Comparison of ENCODE assay signal across 8 cellular contexts in the genomic region with DNA sequence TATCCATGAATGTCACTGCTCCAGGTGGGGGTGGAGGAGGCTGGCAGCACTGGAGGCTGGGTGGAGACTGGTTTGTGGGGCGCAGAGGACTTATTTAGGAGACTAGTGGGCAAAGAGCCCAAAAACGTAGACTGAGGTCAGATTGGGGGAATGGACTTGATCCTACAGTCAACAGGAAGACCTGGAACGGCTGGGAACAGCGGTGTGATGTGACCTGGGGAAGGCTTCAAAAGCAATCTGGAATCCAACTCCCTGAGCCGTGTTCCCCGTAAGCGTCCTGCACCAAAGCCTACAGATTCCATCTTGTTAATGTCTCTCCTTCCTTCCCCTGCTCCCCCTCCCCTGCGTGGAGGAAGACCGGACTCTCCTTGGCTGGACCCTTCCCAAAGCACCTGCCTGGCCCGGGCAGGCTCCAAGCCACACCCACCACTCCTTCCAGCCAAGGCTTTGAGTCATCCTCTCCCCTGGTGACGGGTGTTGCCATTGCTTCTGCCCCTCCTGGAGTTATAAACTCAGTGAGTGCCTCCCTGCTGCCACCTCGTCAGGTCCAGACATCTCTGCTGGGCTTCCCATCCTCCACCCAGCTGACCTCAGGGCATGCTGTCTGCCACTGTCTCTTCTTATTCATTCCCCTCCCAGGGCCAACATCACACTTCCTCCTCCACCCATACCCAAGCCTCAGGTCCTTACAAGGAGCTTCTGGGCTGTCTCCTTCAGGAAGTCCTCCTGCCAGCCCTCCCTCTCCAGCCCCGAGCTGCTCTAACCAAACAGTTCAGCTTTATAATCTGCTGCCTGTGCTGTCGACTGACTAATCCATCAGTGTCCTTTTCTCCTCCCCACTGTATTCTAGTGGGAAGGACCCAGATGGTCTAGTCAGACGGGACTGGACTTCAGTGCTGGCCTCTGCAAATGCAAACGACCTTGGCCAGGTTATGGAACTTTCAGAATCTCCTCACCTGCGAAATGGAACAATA. TPM values are rescaled to one million over a fixed set of nuclear protein-coding genes. Genes with fewer than 3 reads are reported as not detected.
A peak's percentile ranks its signal among the peaks of the same experiment; 100 is the strongest.
DNase-seq lines count a peak whose midpoint lies in the region; ATAC-seq and TF ChIP-seq lines count a peak whose summit lies in the region.

No MANE protein-coding gene starts in this region.

- H3K36me3 ChIP-seq in heart left ventricle: no peaks in the 10 kb centered on the region
- no peaks in the 10 kb centered on the region for H3K36me3 ChIP-seq in prostate gland

- no peaks in the 10 kb centered on the region for H3K36me3 Mint-ChIP-seq in activated naive CD8-positive, alpha-beta T cell treated with anti-CD3 and anti-CD28 coated beads, Interleukin-2, amount 50 U/mL, for 24 hours (ENCODE audit: low read depth)

- H3K27me3 Mint-ChIP-seq in activated naive CD8-positive, alpha-beta T cell treated with anti-CD3 and anti-CD28 coated beads, Interleukin-2, amount 50 U/mL, for 24 hours: peaks cover 14% of the 10 kb centered on the region

- H3K4me1 ChIP-seq in heart left ventricle: peaks cover 12 to 43% (median 35%) of the 10 kb centered on the region in 12 donors
- H3K4me1 ChIP-seq in prostate gland (replicated peaks): peaks cover 7% of the 10 kb centered on the region

- peak; percentile 31 for ATAC-seq in HG03108 (IDR thresholded peaks at IDR 0.05; ENCODE audit: unreplicated experiment)
- peak; percentile 42 for ATAC-seq in activated naive CD8-positive, alpha-beta T cell treated with anti-CD3 and anti-CD28 coated beads, Interleukin-2, amount 50 U/mL, for 24 hours
- peak; percentile 45 to 69 (median 65) for ATAC-seq in heart left ventricle
- no peak for ATAC-seq in HG02763 (IDR thresholded peaks at IDR 0.05; ENCODE audit: unreplicated experiment)

- H3K4me3 Mint-ChIP-seq in activated naive CD8-positive, alpha-beta T cell treated with anti-CD3 and anti-CD28 coated beads, Interleukin-2, amount 50 U/mL, for 24 hours: peak overlapping the region; percentile 33

- no peak overlapping the region for H3K27ac Mint-ChIP-seq in activated naive CD8-positive, alpha-beta T cell treated with anti-CD3 and anti-CD28 coated beads, Interleukin-2, amount 50 U/mL, for 24 hours

- whole genome bisulfite sequencing in heart left ventricle, 4 donors: 21 to 28% (median 23%) methylated on average over 17 of the region's 17 CpGs
- WGBS in prostate gland: 13% methylated on average over 17 of the region's 17 CpGs

- intact Hi-C loops in heart left ventricle (cut with DNase I) (loop anchor here in 3 of 10 donors (5.0 to 10.0 kb wide), 2 partner anchors 37 to 859 kb away; no protein-coding TSS in a partner anchor), prostate gland (cut with DNase I) (no loop called here)

- no peak for TF ChIP-seq POLR2A in heart left ventricle (IDR thresholded peaks at IDR 0.05)
- TF ChIP-seq POLR2A in prostate gland (IDR thresholded peaks at IDR 0.05): peak; percentile 18

- H3K27me3 ChIP-seq in heart left ventricle (no peaks in the 10 kb centered on the region), prostate gland (replicated peaks; ENCODE audit: insufficient read depth) (no peaks in the 10 kb centered on the region)

- H3K9me3 Mint-ChIP-seq in activated naive CD8-positive, alpha-beta T cell treated with anti-CD3 and anti-CD28 coated beads, Interleukin-2, amount 50 U/mL, for 24 hours: no peaks in the 10 kb centered on the region

- peak overlapping the region; percentile 95 for H3K27ac ChIP-seq in C4-2B
- peak overlapping the region in 9 of 12 donors; percentile 0 to 93 (median 62) for H3K27ac ChIP-seq in heart left ventricle
- peak overlapping the region; percentile 94 to 95 for H3K27ac ChIP-seq in prostate gland

- DNase-seq in RPMI8226 (peak; percentile 85), heart left ventricle (peak in 3 of 5 donors; percentile 50 to 67 (median 53)), prostate gland (ENCODE audit: low spot score) (peak; percentile 93), NK-92 (lab: John Stamatoyannopoulos, UW; ENCODE audit: unreplicated experiment) (no peak)
- DNase-seq in activated naive CD8-positive, alpha-beta T cell treated with anti-CD3 and anti-CD28 coated beads, Interleukin-2, amount 50 U/mL, for 24 hours: peak; percentile 40

- peaks cover 43% of the 10 kb centered on the region for H3K4me1 Mint-ChIP-seq in activated naive CD8-positive, alpha-beta T cell treated with anti-CD3 and anti-CD28 coated beads, Interleukin-2, amount 50 U/mL, for 24 hours

- TF ChIP-seq CTCF in C4-2B (conservative IDR thresholded peaks at IDR 0.05) (no peak), heart left ventricle (IDR thresholded peaks at IDR 0.05) (no peak), prostate gland (IDR thresholded peaks at IDR 0.05) (peak in 1 of 4 experiments; percentile 36)

- peak overlapping the region in 2 of 12 donors; percentile 5 to 73 for H3K4me3 ChIP-seq in heart left ventricle
- no peak overlapping the region for H3K4me3 ChIP-seq in prostate gland

- no peaks in the 10 kb centered on the region for H3K9me3 ChIP-seq in heart left ventricle
- H3K9me3 ChIP-seq in prostate gland: no peaks in the 10 kb centered on the region

RNA-seq across cellular contexts. Expression of a gene that starts 1.6 kb away (rescaled TPM):
- total RNA-seq in heart left ventricle (10 to 100 TPM; 50.6 to 79.4 (median 64.3) TPM), prostate gland (100 to 1,000 TPM; 133 to 230 TPM)
- 10 to 100 TPM; 37.6 to 40.5 TPM for polyA plus RNA-seq in heart left ventricle
